In genomic region chr17:9020096-9020823, GRCh38 we compare ENCODE assay signal across 8 cellular contexts. TPM values are rescaled to one million over a fixed set of nuclear protein-coding genes. Genes with fewer than 3 reads are reported as not detected.
DNase-seq lines count a peak whose midpoint lies in the region; ATAC-seq and TF ChIP-seq lines count a peak whose summit lies in the region.

No MANE protein-coding gene starts in this region.

- H2BK120ac ChIP-seq in H9 (ENCODE audit: low read depth, low read length, poor library complexity, severe bottlenecking) = no peak overlapping the region

- H3T11ph ChIP-seq in H9 (ENCODE audit: low read length) = no peak overlapping the region

- H3K27ac Mint-ChIP-seq in H9 (no peak overlapping the region), chondrocyte (ENCODE audit: unreplicated experiment) (no peak overlapping the region), natural killer cell (no peak overlapping the region)

- H3K27me3 ChIP-seq in BLaER1 treated with 17β-estradiol and CSF1 and Interleukin-3, amounts not matched to agents 10 nM and 100 nM = peaks cover 76 to 93% (median 90%) of the 10 kb centered on the region in 11 experiments
- H3K27me3 ChIP-seq in H9 (ENCODE audit: insufficient read depth, low read length) = peaks cover 57% of the 10 kb centered on the region

- peaks cover 38% of the 10 kb centered on the region for H3K27me3 Mint-ChIP-seq in H9 (ENCODE audit: low read depth)
- peaks cover 27% of the 10 kb centered on the region for H3K27me3 Mint-ChIP-seq in chondrocyte (ENCODE audit: low read depth)
- peaks cover 38 to 42% of the 10 kb centered on the region in 2 donors for H3K27me3 Mint-ChIP-seq in natural killer cell (ENCODE audit: low read depth in 2 of 2)

- peaks cover 19 to 20% of the 10 kb centered on the region in 2 experiments for H3K4me1 Mint-ChIP-seq in H9
- H3K4me1 Mint-ChIP-seq in chondrocyte (ENCODE audit: low read depth) = peaks cover 6% of the 10 kb centered on the region
- H3K4me1 Mint-ChIP-seq in natural killer cell = peaks cover 4 to 6% of the 10 kb centered on the region in 2 donors

- H4K20me1 ChIP-seq in BLaER1 treated with 17β-estradiol and CSF1 and Interleukin-3, amounts not matched to agents 10 nM and 100 nM = peaks cover 0 to 39% (median 20%) of the 10 kb centered on the region in 11 experiments; a peak in 17 of 22 replicates
- peaks cover 3% of the 10 kb centered on the region for H4K20me1 ChIP-seq in H9 (ENCODE audit: control insufficient read depth, insufficient read depth, insufficient read length)

- intact Hi-C loops in natural killer cell (cut with micrococcal nuclease) = loop anchor here (10.0 kb wide), 1 partner anchor 55 kb away; the partner anchor contains the start of gene PIK3R5

- no CpG with 5 or more reads among the region's 20 CpGs for WGBS in H9 (ENCODE audit: extremely low coverage, insufficient read length, low lambda C conversion rate)

- no peak overlapping the region for H2BK20ac ChIP-seq in H9 (ENCODE audit: low read depth, low read length, poor library complexity, severe bottlenecking)

- no peaks in the 10 kb centered on the region for H3K79me1 ChIP-seq in H9 (ENCODE audit: insufficient read depth, low read depth, low read length, poor library complexity, severe bottlenecking)

- H4K8ac ChIP-seq in H9 (replicated peaks; ENCODE audit: insufficient read length, low read depth, low read length) = no peak overlapping the region

- H3K4me1 ChIP-seq in BLaER1 treated with 17β-estradiol and CSF1 and Interleukin-3, amounts not matched to agents 10 nM and 100 nM = peaks cover 15 to 36% (median 25%) of the 10 kb centered on the region in 10 experiments; a peak in 19 of 20 replicates
- H3K4me1 ChIP-seq in H9 (ENCODE audit: insufficient read depth, low read length) = peaks cover 7% of the 10 kb centered on the region; the same call in 1 of the 2 replicates

- no peak overlapping the region for H2BK5ac ChIP-seq in H9 (ENCODE audit: insufficient read length, low read length)

- H3K4ac ChIP-seq in H9 (ENCODE audit: low read depth, low read length) = no peak overlapping the region

- no peak overlapping the region for H2BK12ac ChIP-seq in H9 (ENCODE audit: insufficient read length, low read depth, low read length)

- H3K9me3 ChIP-seq in BLaER1 treated with 17β-estradiol and CSF1 and Interleukin-3, amounts not matched to agents 10 nM and 100 nM (replicated peaks in 1 of 11) = peaks cover 0 to 11% (median 8%) of the 10 kb centered on the region in 11 experiments; a peak in 13 of 22 replicates
- no peaks in the 10 kb centered on the region for H3K9me3 ChIP-seq in H9 (ENCODE audit: control insufficient read depth, low read depth, low read length)

- no peak for TF ChIP-seq CTCF in H9 (conservative IDR thresholded peaks at IDR 0.05)
- no peak for TF ChIP-seq CTCF in chondrocyte (IDR thresholded peaks at IDR 0.05)
- TF ChIP-seq CTCF in natural killer cell (IDR thresholded peaks at IDR 0.05) = no peak

- H3K23me2 ChIP-seq in H9 (ENCODE audit: insufficient read length, low read depth, low read length, poor library complexity, severe bottlenecking) = peaks cover 17% of the 10 kb centered on the region

- peak overlapping the region in 2 of 11 experiments; percentile 11 to 16; a peak in 1 of 22 replicates for H3K27ac ChIP-seq in BLaER1 treated with 17β-estradiol and CSF1 and Interleukin-3, amounts not matched to agents 10 nM and 100 nM
- H3K27ac ChIP-seq in H9 (ENCODE audit: insufficient read length, low read depth, low read length) = no peak overlapping the region

- no peak for ATAC-seq in natural killer cell

- H3K56ac ChIP-seq in H9 (ENCODE audit: insufficient read length, low read depth, low read length) = no peak overlapping the region

- no peak overlapping the region for H3K14ac ChIP-seq in H9 (ENCODE audit: insufficient read depth, low read length)

- H3K4me3 Mint-ChIP-seq in H9 (peak overlapping the region; percentile 47 to 68), chondrocyte (ENCODE audit: unreplicated experiment) (peak overlapping the region; percentile 49), natural killer cell (peak overlapping the region; percentile 57)

- H3K36me3 Mint-ChIP-seq in H9 (ENCODE audit: insufficient read depth in 1 of 3, low read depth in 3 of 3) = no peaks in the 10 kb centered on the region
- no peaks in the 10 kb centered on the region for H3K36me3 Mint-ChIP-seq in chondrocyte (ENCODE audit: low read depth)
- H3K36me3 Mint-ChIP-seq in natural killer cell = no peaks in the 10 kb centered on the region

- DNase-seq in H9 = no peak
- no peak for DNase-seq in chondrocyte (ENCODE audit: low spot score)
- DNase-seq in natural killer cell = no peak
- DNase-seq in NCI-H1694 treated with DMSO at 0.1 percent for 48 hours (lab: John Stamatoyannopoulos, UW) = no peak
- no peak for DNase-seq in hepatic stellate cell (ENCODE audit: low spot score)
- DNase-seq in GM19238 (ENCODE audit: insufficient read length, low spot score) = no peak
- DNase-seq in kidney glomerular epithelial cell (lab: John Stamatoyannopoulos, UW) = no peak

- H2AK5ac ChIP-seq in H9 (ENCODE audit: insufficient read length, low read length) = no peak overlapping the region

- no peaks in the 10 kb centered on the region for H3K36me3 ChIP-seq in BLaER1 treated with 17β-estradiol and CSF1 and Interleukin-3, amounts not matched to agents 10 nM and 100 nM

- H3K79me2 ChIP-seq in H9 (ENCODE audit: insufficient read depth, low read length) = no peaks in the 10 kb centered on the region

- no peak overlapping the region for H2BK15ac ChIP-seq in H9 (ENCODE audit: low read depth, low read length)

- H3K18ac ChIP-seq in H9 (ENCODE audit: insufficient read length, low read depth, low read length) = no peak overlapping the region

- no peak overlapping the region for H4K5ac ChIP-seq in H9 (ENCODE audit: insufficient read length, low read depth, low read length)

- no peak overlapping the region for H2AFZ ChIP-seq in H9 (ENCODE audit: low read length)

- no peak overlapping the region for H4K91ac ChIP-seq in H9 (ENCODE audit: insufficient read length, low read depth, low read length)

- H3K23ac ChIP-seq in H9 (ENCODE audit: insufficient read length, low read depth, low read length) = no peak overlapping the region

- peak overlapping the region; percentile 58 to 77 (median 66); a peak in 21 of 22 replicates for H3K9ac ChIP-seq in BLaER1 treated with 17β-estradiol and CSF1 and Interleukin-3, amounts not matched to agents 10 nM and 100 nM
- H3K9ac ChIP-seq in H9 (ENCODE audit: extremely low read depth, insufficient read length, low read length) = no peak overlapping the region

- H3K4me2 ChIP-seq in BLaER1 treated with 17β-estradiol and CSF1 and Interleukin-3, amounts not matched to agents 10 nM and 100 nM = peak overlapping the region; percentile 91 to 100 (median 99)
- H3K4me2 ChIP-seq in H9 (ENCODE audit: insufficient read depth, insufficient read length, low read length) = peak overlapping the region; percentile 50

- H3K9me3 Mint-ChIP-seq in H9 = peaks cover 0 to 13% of the 10 kb centered on the region in 2 experiments; a peak in 2 of 5 replicates
- H3K9me3 Mint-ChIP-seq in chondrocyte (ENCODE audit: low read depth) = no peaks in the 10 kb centered on the region
- H3K9me3 Mint-ChIP-seq in natural killer cell = no peaks in the 10 kb centered on the region

- H3K4me3 ChIP-seq in BLaER1 treated with 17β-estradiol and CSF1 and Interleukin-3, amounts not matched to agents 10 nM and 100 nM = peak overlapping the region; percentile 69 to 84 (median 75)

RNA-seq across cellular contexts. Expression of gene NTN1, which starts 1.1 kb away (rescaled TPM):
- total RNA-seq in H9 (2021) (1.2 and 1.3 TPM in 2 replicates), chondrocyte (3.3 to 4.3 TPM (median 4.0 TPM) in 3 replicates), natural killer cell (under 1 TPM; 0.12 to 0.15 (median 0.14) TPM)

RNA-seq across cellular contexts. Expression of gene PIK3R5, which starts 54.8 kb away (rescaled TPM):
- total RNA-seq in H9 (2021) = 1.4 and 1.7 TPM in 2 replicates
- 0.08 TPM in 1 of 3 replicates, not detected in the others for total RNA-seq in chondrocyte
- 100 to 1,000 TPM; 254 to 364 (median 348) TPM for total RNA-seq in natural killer cell

Comparison
In these comparisons a context has a peak if more than half of its experiments do, and no peak if none do; other contexts are left out.
1. RNA of gene PIK3R5, which starts 54.8 kb away (total RNA-seq): 254 to 364 TPM in natural killer cell; 1.4 to 1.7 TPM in H9 and 0.08 TPM in chondrocyte; every median in the first group is over 10 times any median in the second.
2. Peak in every context shown above with its lines, with median percentiles within 50 percentile points of each other: H3K4me3 Mint-ChIP-seq.